In the genomic region with DNA sequence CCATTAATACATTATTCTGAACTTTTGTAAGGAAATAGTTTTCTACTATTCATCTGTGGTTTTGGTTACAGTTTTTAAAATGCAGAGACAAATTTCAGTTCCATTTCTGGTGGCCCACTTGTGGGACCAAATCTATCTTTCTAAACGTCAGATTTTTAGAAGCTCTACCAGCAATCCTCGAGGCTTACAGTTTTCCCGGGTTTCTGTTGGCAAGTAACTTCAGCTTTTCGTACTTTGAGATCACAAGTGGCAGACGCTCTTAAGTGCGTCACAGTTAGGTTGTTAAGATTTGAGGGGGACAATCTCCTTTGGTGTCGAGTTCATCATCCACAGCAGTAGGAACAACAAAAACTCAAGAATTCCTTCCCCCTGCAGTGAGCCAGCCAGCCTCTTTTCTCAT, we compare ENCODE assay signal across 17 cellular contexts.
DNase-seq lines count a peak whose midpoint lies in the region; ATAC-seq and TF ChIP-seq lines count a peak whose summit lies in the region.
"Had no signal": no experiment of that assay in that cellular context is flagged by ENCODE, and none has a peak within 500 bp of the region (broad histone marks: within the 10 kb centered on the region; RNA-seq: fewer than 3 reads in every experiment).

No MANE protein-coding gene starts in this region.

- DNase-seq in CD14-positive monocyte (ENCODE audit: low spot score) (no peak), endodermal cell (no peak), DMS 273 (lab: John Stamatoyannopoulos, UW; ENCODE audit: unreplicated experiment) (no peak), EL (no peak), GM10248 (ENCODE audit: extremely low spot score) (no peak), Right ventricle myocardium inferior (ENCODE audit: missing footprints) (no peak)
- DNase-seq: activated CD4-positive, alpha-beta T cell treated with anti-CD3 and anti-CD28 coated beads, Interleukin-2, amount 50 U/mL, for 48 hours; foreskin keratinocyte; KBM-7; mucosa of descending colon; NCI-H2107; OCI-M1; stimulated activated CD4-positive, alpha-beta T cell treated with anti-CD3 and anti-CD28 coated beads, Interleukin-4, amount 100 ng/mL, for 24 hours; SW 1271 had no signal

- intact Hi-C loops in CD14-positive monocyte (cut with micrococcal nuclease): loop anchor here in 1 of 2 donors (10.0 kb wide), 1 partner anchor 49 kb away; no protein-coding TSS in a partner anchor
- intact Hi-C loops in Right ventricle myocardium inferior (cut with DNase I): no loop called here

- H3K9me3 ChIP-seq in KOPT-K1 (ENCODE audit: insufficient read depth, low read length, poor library complexity, severe bottlenecking) (no peaks in the 10 kb centered on the region), endodermal cell (ENCODE audit: control insufficient read depth, low read length) (no peaks in the 10 kb centered on the region)
- H3K9me3 ChIP-seq: mucosa of descending colon had no signal

- H3K4me3 ChIP-seq in endodermal cell (ENCODE audit: low read length): no peak overlapping the region
- H3K4me3 ChIP-seq: mucosa of descending colon had no signal

- H3K27ac Mint-ChIP-seq in CD14-positive monocyte: peak overlapping the region in 6 of 7 donors; percentile 10 to 73 (median 60)
- H3K27ac Mint-ChIP-seq in endodermal cell: no peak overlapping the region

- peaks cover 18% of the 10 kb centered on the region for H3K4me1 ChIP-seq in endodermal cell (ENCODE audit: control insufficient read depth, insufficient read depth, low read length)

- H3K27ac ChIP-seq in KOPT-K1 (ENCODE audit: low read depth, low read length, poor library complexity, severe bottlenecking) (peak overlapping the region; percentile 45), endodermal cell (ENCODE audit: low read depth, low read length) (peak overlapping the region; percentile 25)
- H3K27ac ChIP-seq: C4-2B, foreskin keratinocyte had no signal

- H3K9me3 Mint-ChIP-seq in CD14-positive monocyte (no peaks in the 10 kb centered on the region), endodermal cell (no peaks in the 10 kb centered on the region)

- H3K36me3 Mint-ChIP-seq in CD14-positive monocyte (peaks cover 27 to 42% of the 10 kb centered on the region in 2 donors), endodermal cell (ENCODE audit: low read depth) (peaks cover 3% of the 10 kb centered on the region)

- no peak overlapping the region for H3K4me3 Mint-ChIP-seq in CD14-positive monocyte
- H3K4me3 Mint-ChIP-seq in endodermal cell: no peak overlapping the region

- peak; percentile 31 for ATAC-seq in GM19023 (IDR thresholded peaks at IDR 0.05; ENCODE audit: unreplicated experiment)
- ATAC-seq in Right ventricle myocardium inferior: no peak
- ATAC-seq: foreskin keratinocyte, mucosa of descending colon had no signal

- no peak overlapping the region for H3K9ac ChIP-seq in endodermal cell (ENCODE audit: extremely low read depth, low read length, poor library complexity, severe bottlenecking)

- no peaks in the 10 kb centered on the region for H3K27me3 ChIP-seq in endodermal cell (ENCODE audit: control insufficient read depth, insufficient read depth, low read length, poor library complexity, severe bottlenecking)
- H3K27me3 ChIP-seq: foreskin keratinocyte had no signal

- TF ChIP-seq CTCF in CD14-positive monocyte (IDR thresholded peaks at IDR 0.05): no peak
- no peak for TF ChIP-seq CTCF in endodermal cell (conservative IDR thresholded peaks at IDR 0.05)
- TF ChIP-seq CTCF in GM10248 (IDR thresholded peaks at IDR 0.05; ENCODE audit: control extremely low read depth, extremely low read depth, low read depth, missing control alignments): no peak

- no peaks in the 10 kb centered on the region for H3K36me3 ChIP-seq in KOPT-K1 (ENCODE audit: insufficient read depth, low read length)
- no peaks in the 10 kb centered on the region for H3K36me3 ChIP-seq in endodermal cell (ENCODE audit: control insufficient read depth, insufficient read depth, low read length)

- H3K27me3 Mint-ChIP-seq in CD14-positive monocyte (ENCODE audit: low read depth in 3 of 3) (no peaks in the 10 kb centered on the region), endodermal cell (ENCODE audit: insufficient read depth) (peaks cover 23% of the 10 kb centered on the region)

- WGBS in endodermal cell (ENCODE audit: insufficient coverage in 1 of 2, insufficient read length in 1 of 2), 2 experiments: 85 to 90% methylated on average over 3 to 7 of the region's 7 CpGs

- H3K4me1 Mint-ChIP-seq in CD14-positive monocyte (peaks cover 85% of the 10 kb centered on the region), endodermal cell (peaks cover 52% of the 10 kb centered on the region)

- POLR2A ChIA-PET in GM10248 (lab: Yijun Ruan, JAX): interaction anchor here (0.6 kb wide), 1 partner anchor 213 kb away, joined by 3 read pairs; no protein-coding TSS in a partner anchor

- CTCF ChIA-PET in GM10248 (lab: Yijun Ruan, JAX): interaction anchor here (0.7 to 2.0 kb wide), 6 partner anchors 9 to 53 kb away, joined by 3 to 6 read pairs (median 4); no protein-coding TSS in a partner anchor
